Comparison of ENCODE assay signal across 4 cellular contexts in the genomic region with DNA sequence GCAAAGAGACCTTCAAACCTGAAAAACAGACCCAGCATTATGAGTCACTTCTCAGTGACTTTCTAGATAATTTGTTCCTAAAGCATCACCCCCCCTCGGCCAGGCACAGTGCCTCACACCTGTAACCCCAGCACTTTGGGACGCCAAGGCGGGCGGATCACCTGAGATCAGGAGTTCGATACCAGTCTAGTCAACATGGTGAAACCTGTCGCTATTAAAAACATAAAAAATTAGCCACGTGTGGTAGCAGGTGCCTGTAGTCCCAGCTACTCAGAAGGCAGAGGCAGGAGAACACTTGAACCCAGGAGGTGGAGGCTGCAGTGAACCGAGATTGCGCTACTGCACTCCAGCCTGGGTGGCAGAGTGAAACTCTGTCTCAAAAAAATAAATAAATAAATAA.
"Had no signal": no experiment of that assay in that cellular context is flagged by ENCODE, and none has a peak within 500 bp of the region (broad histone marks: within the 10 kb centered on the region; RNA-seq: fewer than 3 reads in every experiment).

No MANE protein-coding gene starts in this region.

- H3K27ac ChIP-seq: GM23248 had no signal

- H3K4me3 ChIP-seq: GM23248, GM23338, HAP-1 had no signal

- ATAC-seq: GM23338, HCT116 had no signal

- H3K4me1 ChIP-seq: HAP-1 had no signal

- H3K9me3 ChIP-seq: HAP-1 had no signal
